ENCODE assay signal across 32 cellular contexts in the genomic region with DNA sequence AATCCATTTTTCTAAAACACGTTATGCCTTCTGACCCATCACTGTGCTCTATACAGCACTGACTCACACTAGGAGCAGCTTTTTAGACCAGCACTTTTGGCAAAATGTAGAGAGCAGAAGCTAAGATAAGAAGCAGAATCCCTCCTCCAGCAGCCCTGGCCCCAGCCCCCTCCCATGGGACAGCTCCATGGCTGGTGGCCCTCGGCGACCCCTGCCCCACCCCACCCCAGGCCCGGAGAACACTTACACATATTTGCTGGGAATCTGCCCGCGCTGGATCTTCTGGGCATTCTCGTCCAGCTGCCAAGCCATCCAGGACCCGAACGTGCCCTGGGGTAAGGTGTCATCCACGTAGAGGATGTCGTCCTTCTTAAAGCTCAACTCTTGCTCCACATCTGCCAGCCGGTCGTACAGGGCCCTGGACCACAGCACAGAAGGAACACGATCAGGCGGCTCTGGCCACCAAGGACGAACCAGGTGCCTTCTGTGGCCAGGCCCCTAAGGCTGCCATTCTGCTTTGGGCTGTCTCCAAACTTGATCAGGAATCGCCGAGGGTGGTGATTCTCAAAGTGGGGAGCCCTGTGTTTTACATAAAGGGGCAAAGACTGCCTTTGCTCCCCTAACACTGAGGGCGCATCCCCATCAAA.
"Had no signal": no experiment of that assay in that cellular context is flagged by ENCODE, and none has a peak within 500 bp of the region (broad histone marks: within the 10 kb centered on the region; RNA-seq: fewer than 3 reads in every experiment).

No MANE protein-coding gene starts in this region.

- ATAC-seq: activated CD4-positive, CD25-positive, alpha-beta regulatory T cell treated with anti-CD3 and anti-CD28 coated beads, Interleukin-2, amount 50 U/mL, for 24 hours; activated CD8-positive, alpha-beta T cell treated with anti-CD3 and anti-CD28 coated beads for 36 hours; activated T-cell treated with anti-CD3 and anti-CD28 coated beads, Interleukin-2, amount 50 U/mL, for 4 hours; activated T-helper 17 cell treated with anti-CD3 and anti-CD28 coated beads, Interleukin-2, amount 50 U/mL, for 72 hours; body of pancreas; gastroesophageal sphincter; T-cell had no signal

- H3K27me3 ChIP-seq: body of pancreas, dorsolateral prefrontal cortex, esophagus squamous epithelium, gastroesophageal sphincter had no signal

- H3K36me3 Mint-ChIP-seq: activated naive CD8-positive, alpha-beta T cell; T-cell had no signal

- H3K9me3 ChIP-seq: body of pancreas, esophagus squamous epithelium, gastroesophageal sphincter had no signal

- H3K4me1 Mint-ChIP-seq: activated B cell treated with CpG ODN at 0.5 μM for 24 hours had no signal

- H3K4me3 ChIP-seq: body of pancreas, coronary artery, dorsolateral prefrontal cortex, esophagus squamous epithelium, gastroesophageal sphincter had no signal

- H3K9me3 Mint-ChIP-seq: activated B cell treated with CpG ODN at 0.5 μM for 24 hours; activated CD8-positive, alpha-beta T cell treated with anti-CD3 and anti-CD28 coated beads for 36 hours; activated T-cell treated with anti-CD3 and anti-CD28 coated beads, Interleukin-2, amount 50 U/mL, for 4 hours; activated T-helper 17 cell treated with anti-CD3 and anti-CD28 coated beads, Interleukin-2, amount 50 U/mL, for 72 hours; dendritic cell treated with granulocyte-macrophage colony-stimulating factor and Interleukin-4, amounts not matched to agents 40 ng/mL and 50 ng/mL, for 4 days; T-cell; T-helper 1 cell treated with Interleukin-12 subunit alpha and Interleukin-12 subunit beta and Interleukin-4 antibody, amounts not matched to agents 30 μg/mL and 1 μg/mL, for 36 hours; T-helper 2 cell treated with Interferon-gamma antibody and Interleukin-4, amounts not matched to agents 5 μg/mL and 100 μg/mL, for 36 hours had no signal

- H3K27me3 Mint-ChIP-seq: activated B cell treated with CpG ODN at 0.5 μM for 24 hours; activated naive CD8-positive, alpha-beta T cell; activated T-helper 17 cell treated with anti-CD3 and anti-CD28 coated beads, Interleukin-2, amount 50 U/mL, for 72 hours; dendritic cell treated with granulocyte-macrophage colony-stimulating factor and Interleukin-4, amounts not matched to agents 40 ng/mL and 50 ng/mL, for 4 days; T-cell had no signal

- H3K4me1 ChIP-seq: body of pancreas, gastroesophageal sphincter had no signal

- DNase-seq: activated B cell treated with CpG ODN at 0.5 μM for 24 hours; activated CD4-positive, alpha-beta T cell treated with anti-CD3 and anti-CD28 coated beads for 48 hours; activated CD4-positive, alpha-beta T cell treated with anti-CD3 and anti-CD28 coated beads, Interleukin-2, amount 50 U/mL, for 1 hour; activated CD4-positive, alpha-beta T cell treated with anti-CD3 and anti-CD28 coated beads, Interleukin-2, amount 50 U/mL, for 48 hours; activated CD8-positive, alpha-beta memory T cell treated with anti-CD3 and anti-CD28 coated beads for 24 hours; activated CD8-positive, alpha-beta T cell treated with anti-CD3 and anti-CD28 coated beads for 36 hours; activated effector memory CD4-positive, alpha-beta T cell treated with Interleukin-2 at 50 U/mL for 16 hours; activated gamma-delta T cell treated with Interleukin-2 at 50 U/mL for 16 hours; activated naive CD4-positive, alpha-beta T cell treated with anti-CD3 and anti-CD28 coated beads, Interleukin-2, amount 50 U/mL, for 16 hours; activated naive CD4-positive, alpha-beta T cell treated with Interleukin-2 at 50 U/mL for 16 hours; activated T-cell treated with anti-CD3 and anti-CD28 coated beads, Interleukin-2, amount 50 U/mL, for 4 hours; amygdala; body of pancreas; central memory CD4-positive, alpha-beta T cell; cerebellar nuclear complex; dorsolateral prefrontal cortex; effector memory CD4-positive, alpha-beta T cell; esophagus squamous epithelium; foreskin melanocyte; head of caudate nucleus; SW 1271; T-cell; T1000; WERI-Rb-1 had no signal

- H3K27ac ChIP-seq: body of pancreas, coronary artery, dorsolateral prefrontal cortex, esophagus squamous epithelium, gastroesophageal sphincter, WERI-Rb-1 had no signal

- H3K4me3 Mint-ChIP-seq: activated B cell treated with CpG ODN at 0.5 μM for 24 hours; activated CD8-positive, alpha-beta T cell treated with anti-CD3 and anti-CD28 coated beads for 36 hours; activated naive CD8-positive, alpha-beta T cell; activated T-cell treated with anti-CD3 and anti-CD28 coated beads, Interleukin-2, amount 50 U/mL, for 4 hours; activated T-helper 17 cell treated with anti-CD3 and anti-CD28 coated beads, Interleukin-2, amount 50 U/mL, for 72 hours; dendritic cell treated with granulocyte-macrophage colony-stimulating factor and Interleukin-4, amounts not matched to agents 40 ng/mL and 50 ng/mL, for 4 days; T-cell; T-helper 1 cell treated with Interleukin-12 subunit alpha and Interleukin-12 subunit beta and Interleukin-4 antibody, amounts not matched to agents 30 μg/mL and 1 μg/mL, for 36 hours; T-helper 2 cell treated with Interferon-gamma antibody and Interleukin-4, amounts not matched to agents 5 μg/mL and 100 μg/mL, for 36 hours had no signal

- H3K27ac Mint-ChIP-seq: activated B cell treated with CpG ODN at 0.5 μM for 24 hours; activated CD8-positive, alpha-beta T cell treated with anti-CD3 and anti-CD28 coated beads for 36 hours; activated naive CD8-positive, alpha-beta T cell; activated T-helper 17 cell treated with anti-CD3 and anti-CD28 coated beads, Interleukin-2, amount 50 U/mL, for 72 hours; dendritic cell treated with granulocyte-macrophage colony-stimulating factor and Interleukin-4, amounts not matched to agents 40 ng/mL and 50 ng/mL, for 4 days; T-cell; T-helper 1 cell treated with Interleukin-12 subunit alpha and Interleukin-12 subunit beta and Interleukin-4 antibody, amounts not matched to agents 30 μg/mL and 1 μg/mL, for 36 hours; T-helper 2 cell treated with Interferon-gamma antibody and Interleukin-4, amounts not matched to agents 5 μg/mL and 100 μg/mL, for 36 hours had no signal
